Comparison of ENCODE assay signal across 17 cellular contexts in the genomic region with DNA sequence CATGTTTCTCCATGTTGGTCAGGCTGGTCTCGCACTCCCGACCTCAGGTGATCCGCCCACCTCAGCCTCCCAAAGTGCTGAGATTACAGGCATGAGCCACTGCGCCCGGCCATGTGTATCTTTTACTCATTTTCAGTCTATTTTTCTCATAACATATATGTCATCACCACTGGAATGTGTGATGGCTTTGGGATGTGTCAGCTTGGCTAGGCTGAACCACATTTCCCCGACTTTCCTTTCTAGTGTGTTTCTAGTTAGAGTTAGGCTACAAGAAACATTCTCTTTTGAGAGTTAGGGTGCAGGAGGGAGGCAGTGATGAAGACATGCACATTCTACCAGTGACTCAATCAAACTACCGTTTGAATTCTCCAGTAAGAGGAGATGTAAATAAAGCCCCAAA.
DNase-seq lines count a peak whose midpoint lies in the region; ATAC-seq, FAIRE-seq and TF ChIP-seq lines count a peak whose summit lies in the region.
"Had no signal": no experiment of that assay in that cellular context is flagged by ENCODE, and none has a peak within 500 bp of the region (broad histone marks: within the 10 kb centered on the region; RNA-seq: fewer than 3 reads in every experiment).

No MANE protein-coding gene starts in this region.

- FAIRE-seq in urothelium cell line (lab: Jason Lieb, UNC), result no peak

- ATAC-seq in SK-N-SH treated with all-trans-retinoic acid at 6 μM for 48 hours (peak; percentile 18; the same call in 2 of the 3 replicates), GM21528 (IDR thresholded peaks at IDR 0.05; ENCODE audit: low FRiP score, unreplicated experiment) (no peak)
- ATAC-seq: activated CD4-positive, CD25-positive, alpha-beta regulatory T cell treated with anti-CD3 and anti-CD28 coated beads, Interleukin-2, amount 50 U/mL, for 24 hours; left lung had no signal

- DNase-seq in GM04504 (ENCODE audit: low read depth) (peak; percentile 92), fibroblast of peridontal ligament (ENCODE audit: extremely low read depth) (peak; percentile 98), urothelium cell line (ENCODE audit: low spot score) (peak; percentile 36), NCI-H774 (lab: John Stamatoyannopoulos, UW) (no peak)
- no peak for DNase-seq in activated CD4-positive, CD25-positive, alpha-beta regulatory T cell (lab: John Stamatoyannopoulos, UW)
- DNase-seq: activated naive CD4-positive, alpha-beta T cell treated with anti-CD3 and anti-CD28 coated beads for 36 hours; H7; hippocampal formation; left lung; naive B cell; NCI-H69; RPMI8226; stimulated activated CD4-positive, alpha-beta T cell treated with anti-CD3 and anti-CD28 coated beads, Interleukin-2, amount 100 ng/mL, for 24 hours; stimulated activated CD8-positive, alpha-beta memory T cell treated with anti-CD3 and anti-CD28 coated beads, Interleukin-4, amount 100 ng/mL, for 48 hours had no signal

TF ChIP-seq in SK-N-SH treated with all-trans-retinoic acid at 6 μM for 48 hours, 23 proteins besides CTCF, POLR2A, EP300 and RAD21:
- TF ChIP-seq, protein P1, sequence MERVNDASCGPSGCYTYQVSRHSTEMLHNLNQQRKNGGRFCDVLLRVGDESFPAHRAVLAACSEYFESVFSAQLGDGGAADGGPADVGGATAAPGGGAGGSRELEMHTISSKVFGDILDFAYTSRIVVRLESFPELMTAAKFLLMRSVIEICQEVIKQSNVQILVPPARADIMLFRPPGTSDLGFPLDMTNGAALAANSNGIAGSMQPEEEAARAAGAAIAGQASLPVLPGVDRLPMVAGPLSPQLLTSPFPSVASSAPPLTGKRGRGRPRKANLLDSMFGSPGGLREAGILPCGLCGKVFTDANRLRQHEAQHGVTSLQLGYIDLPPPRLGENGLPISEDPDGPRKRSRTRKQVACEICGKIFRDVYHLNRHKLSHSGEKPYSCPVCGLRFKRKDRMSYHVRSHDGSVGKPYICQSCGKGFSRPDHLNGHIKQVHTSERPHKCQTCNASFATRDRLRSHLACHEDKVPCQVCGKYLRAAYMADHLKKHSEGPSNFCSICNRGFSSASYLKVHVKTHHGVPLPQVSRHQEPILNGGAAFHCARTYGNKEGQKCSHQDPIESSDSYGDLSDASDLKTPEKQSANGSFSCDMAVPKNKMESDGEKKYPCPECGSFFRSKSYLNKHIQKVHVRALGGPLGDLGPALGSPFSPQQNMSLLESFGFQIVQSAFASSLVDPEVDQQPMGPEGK (CRISPR knock-in tag; IDR thresholded peaks at IDR 0.05; ENCODE audit: borderline replicate concordance), result no peak
- TF ChIP-seq ZC3H10 (CRISPR knock-in tag; IDR thresholded peaks at IDR 0.05) (no peak), ZNF70 (CRISPR knock-in tag; IDR thresholded peaks at IDR 0.05) (no peak), GLIS3 (CRISPR knock-in tag; IDR thresholded peaks at IDR 0.05) (no peak), PPARA (CRISPR knock-in tag; IDR thresholded peaks at IDR 0.05; ENCODE audit: borderline replicate concordance) (no peak), ZNF565 (CRISPR knock-in tag; conservative IDR thresholded peaks at IDR 0.05; ENCODE audit: low read depth) (no peak), ZFP30 (CRISPR knock-in tag; IDR thresholded peaks at IDR 0.05) (no peak), SNAI2 (CRISPR knock-in tag; IDR thresholded peaks at IDR 0.05) (no peak), BACH2 (CRISPR knock-in tag; IDR thresholded peaks at IDR 0.05; ENCODE audit: borderline replicate concordance) (no peak), ISL1 (CRISPR knock-in tag; IDR thresholded peaks at IDR 0.05) (no peak), TSHZ2 (CRISPR knock-in tag; IDR thresholded peaks at IDR 0.05) (no peak), ZFP3 (CRISPR knock-in tag; IDR thresholded peaks at IDR 0.05) (no peak), CSRNP3 (CRISPR knock-in tag; IDR thresholded peaks at IDR 0.05) (no peak), RARB (CRISPR knock-in tag; IDR thresholded peaks at IDR 0.05) (no peak), ZNF8 (CRISPR knock-in tag; IDR thresholded peaks at IDR 0.05) (no peak), ESRRG (CRISPR knock-in tag; IDR thresholded peaks at IDR 0.05) (no peak), CSDC2 (CRISPR knock-in tag; IDR thresholded peaks at IDR 0.05) (no peak), OSR1 (CRISPR knock-in tag; IDR thresholded peaks at IDR 0.05) (no peak)
- TF ChIP-seq, protein P2, sequence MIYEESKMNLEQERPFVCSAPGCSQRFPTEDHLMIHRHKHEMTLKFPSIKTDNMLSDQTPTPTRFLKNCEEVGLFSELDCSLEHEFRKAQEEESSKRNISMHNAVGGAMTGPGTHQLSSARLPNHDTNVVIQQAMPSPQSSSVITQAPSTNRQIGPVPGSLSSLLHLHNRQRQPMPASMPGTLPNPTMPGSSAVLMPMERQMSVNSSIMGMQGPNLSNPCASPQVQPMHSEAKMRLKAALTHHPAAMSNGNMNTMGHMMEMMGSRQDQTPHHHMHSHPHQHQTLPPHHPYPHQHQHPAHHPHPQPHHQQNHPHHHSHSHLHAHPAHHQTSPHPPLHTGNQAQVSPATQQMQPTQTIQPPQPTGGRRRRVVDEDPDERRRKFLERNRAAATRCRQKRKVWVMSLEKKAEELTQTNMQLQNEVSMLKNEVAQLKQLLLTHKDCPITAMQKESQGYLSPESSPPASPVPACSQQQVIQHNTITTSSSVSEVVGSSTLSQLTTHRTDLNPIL (CRISPR knock-in tag; IDR thresholded peaks at IDR 0.05; ENCODE audit: low read depth), result no peak
TF ChIP-seq in SK-N-SH treated with all-trans-retinoic acid at 6 μM for 48 hours: peak in this region for 0.

Comparison
In these comparisons a context has a peak if more than half of its experiments do, and no peak if none do; other contexts are left out.
1. DNase-seq: peak in GM04504 (single experiment), fibroblast of peridontal ligament (single experiment) and urothelium cell line (single experiment); none in NCI-H774 (single experiment) and activated CD4-positive, CD25-positive, alpha-beta regulatory T cell (0 of 4).